21 cellular contexts compared by ENCODE assay signal in genomic region chr13:30776661-30777060, GRCh38. TPM values are rescaled to one million over a fixed set of nuclear protein-coding genes. Genes with fewer than 3 reads are reported as not detected.
DNase-seq lines count a peak whose midpoint lies in the region; ATAC-seq, FAIRE-seq and TF ChIP-seq lines count a peak whose summit lies in the region.
"Had no signal": no experiment of that assay in that cellular context is flagged by ENCODE, and none has a peak within 500 bp of the region (broad histone marks: within the 10 kb centered on the region; RNA-seq: fewer than 3 reads in every experiment).

No MANE protein-coding gene starts in this region.

- no peak overlapping the region for H3K4me2 ChIP-seq in trophoblast cell (ENCODE audit: low read length)
- H3K4me2 ChIP-seq: A549 had no signal

- POLR2A ChIA-PET in activated CD8-positive, alpha-beta T cell treated with anti-CD3 and anti-CD28 coated beads, Interleukin-2, amount 10 ng/mL, durations not matched to agents 7 days and 5 days (lab: Charles Lee): no interaction called here

- H2BK12ac ChIP-seq in trophoblast cell (ENCODE audit: low read length): no peak overlapping the region

- H3K4me1 Mint-ChIP-seq in T-helper 17 cell (peaks cover 23% of the 10 kb centered on the region), endothelial cell (ENCODE audit: unreplicated experiment) (peaks cover 9% of the 10 kb centered on the region)
- H3K4me1 Mint-ChIP-seq in activated CD8-positive, alpha-beta T cell treated with anti-CD3 and anti-CD28 coated beads, Interleukin-2, amount 10 ng/mL, durations not matched to agents 7 days and 5 days (ENCODE audit: low read depth): peaks cover 26% of the 10 kb centered on the region

- no peak overlapping the region for H4K12ac ChIP-seq in trophoblast cell (ENCODE audit: low read depth, low read length)

- H3K79me2 ChIP-seq in trophoblast cell (ENCODE audit: control insufficient read depth, insufficient read depth, low read length, poor library complexity): no peaks in the 10 kb centered on the region

- no peak overlapping the region for H3K4me3 ChIP-seq in trophoblast cell (ENCODE audit: low read depth, low read length)
- H3K4me3 ChIP-seq: A549, HAP-1 had no signal

- H3K27me3 Mint-ChIP-seq in T-helper 17 cell: no peaks in the 10 kb centered on the region
- H3K27me3 Mint-ChIP-seq in endothelial cell (ENCODE audit: unreplicated experiment): peaks cover 9% of the 10 kb centered on the region
- peaks cover 13% of the 10 kb centered on the region for H3K27me3 Mint-ChIP-seq in activated CD8-positive, alpha-beta T cell treated with anti-CD3 and anti-CD28 coated beads, Interleukin-2, amount 10 ng/mL, durations not matched to agents 7 days and 5 days (ENCODE audit: low read depth)

- H3K23ac ChIP-seq in trophoblast cell (ENCODE audit: low read length): no peak overlapping the region

- CTCF ChIA-PET in activated CD8-positive, alpha-beta T cell treated with anti-CD3 and anti-CD28 coated beads, Interleukin-2, amount 10 ng/mL, durations not matched to agents 7 days and 5 days (lab: Charles Lee): no interaction called here

- no peak overlapping the region for H3K18ac ChIP-seq in trophoblast cell (ENCODE audit: low read length)

- H3K14ac ChIP-seq in trophoblast cell (ENCODE audit: low read length): no peak overlapping the region

- H2BK120ac ChIP-seq in trophoblast cell (ENCODE audit: insufficient read depth, low read length, poor library complexity): no peak overlapping the region

- no peak overlapping the region for H3K9ac ChIP-seq in trophoblast cell (ENCODE audit: low read length)

- TF ChIP-seq POLR2A in GM12891 (IDR thresholded peaks at IDR 0.05; ENCODE audit: low read depth, low read length): no peak

- H3K36me3 Mint-ChIP-seq in T-helper 17 cell (ENCODE audit: low read depth) (peaks cover 2% of the 10 kb centered on the region), endothelial cell (ENCODE audit: low read depth, unreplicated experiment) (no peaks in the 10 kb centered on the region)
- H3K36me3 Mint-ChIP-seq in activated CD8-positive, alpha-beta T cell treated with anti-CD3 and anti-CD28 coated beads, Interleukin-2, amount 10 ng/mL, durations not matched to agents 7 days and 5 days (ENCODE audit: low read depth): peaks cover 24% of the 10 kb centered on the region

- H3K36me3 ChIP-seq in trophoblast cell (ENCODE audit: control insufficient read depth in 1 of 2, insufficient read depth in 2 of 2, low read length in 2 of 2): no peaks in the 10 kb centered on the region
- H3K36me3 ChIP-seq: HAP-1 had no signal

- no peak overlapping the region for H3K27ac ChIP-seq in trophoblast cell (ENCODE audit: low read depth, low read length)
- H3K27ac ChIP-seq: A549, C4-2B had no signal

- H2AK5ac ChIP-seq in trophoblast cell (ENCODE audit: low read length): no peak overlapping the region

- H3K27ac Mint-ChIP-seq in T-helper 17 cell (peak overlapping the region; percentile 68), endothelial cell (ENCODE audit: unreplicated experiment) (no peak overlapping the region)
- no peak overlapping the region for H3K27ac Mint-ChIP-seq in activated CD8-positive, alpha-beta T cell treated with anti-CD3 and anti-CD28 coated beads, Interleukin-2, amount 10 ng/mL, durations not matched to agents 7 days and 5 days

- ATAC-seq in T-helper 17 cell: no peak
- no peak for ATAC-seq in HG03565 (IDR thresholded peaks at IDR 0.05; ENCODE audit: unreplicated experiment)
- ATAC-seq in activated CD8-positive, alpha-beta T cell treated with anti-CD3 and anti-CD28 coated beads, Interleukin-2, amount 10 ng/mL, durations not matched to agents 7 days and 5 days: no peak
- ATAC-seq: A549, SK-N-SH treated with all-trans-retinoic acid at 6 μM for 48 hours had no signal

- no peaks in the 10 kb centered on the region for H3K79me1 ChIP-seq in trophoblast cell (ENCODE audit: low read length)

- H3K4ac ChIP-seq in trophoblast cell (ENCODE audit: low read depth, low read length): no peak overlapping the region

- H2AFZ ChIP-seq in trophoblast cell (ENCODE audit: insufficient read depth, low read length, poor library complexity): no peak overlapping the region

- peaks cover 2% of the 10 kb centered on the region for H3K27me3 ChIP-seq in trophoblast cell (ENCODE audit: insufficient read depth, low read length)

- DNase-seq in GM12891 (ENCODE audit: insufficient read length, low spot score) (no peak), MV-4-11 (lab: John Stamatoyannopoulos, UW) (peak; percentile 17), T-helper 17 cell (no peak), trophoblast cell (peak; percentile 71 to 91), endothelial cell (ENCODE audit: low spot score) (no peak)
- DNase-seq in activated CD8-positive, alpha-beta T cell treated with anti-CD3 and anti-CD28 coated beads, Interleukin-2, amount 10 ng/mL, durations not matched to agents 7 days and 5 days: no peak
- DNase-seq in activated CD4-positive, alpha-beta T cell treated with anti-CD3 and anti-CD28 coated beads for 48 hours: no peak
- DNase-seq: DMS 273 treated with DMSO at 0.1 percent for 48 hours, GDM1, KG1, NCI-H1436, NCI-H2081, NCI-H510A, NCI-H82, SHP77 treated with DMSO at 0.1 percent for 48 hours, T-helper 1 cell had no signal

- WGBS in trophoblast cell (ENCODE audit: extremely low coverage, insufficient coverage, insufficient read length): no CpG with 5 or more reads among the region's 2 CpGs

- H3K9me3 ChIP-seq in T-helper 17 cell (ENCODE audit: control insufficient read depth, low read length, poor library complexity, severe bottlenecking): no peaks in the 10 kb centered on the region
- H3K9me3 ChIP-seq in trophoblast cell (ENCODE audit: insufficient read depth, low read depth, low read length): no peaks in the 10 kb centered on the region
- H3K9me3 ChIP-seq: A549, HAP-1 had no signal

- H3K9me3 Mint-ChIP-seq in endothelial cell (ENCODE audit: unreplicated experiment): no peaks in the 10 kb centered on the region
- H3K9me3 Mint-ChIP-seq in activated CD8-positive, alpha-beta T cell treated with anti-CD3 and anti-CD28 coated beads, Interleukin-2, amount 10 ng/mL, durations not matched to agents 7 days and 5 days (ENCODE audit: insufficient read depth): no peaks in the 10 kb centered on the region

- peak; percentile 9 for FAIRE-seq in GM12891 (lab: Jason Lieb, UNC)
- FAIRE-seq: A549 had no signal

- no peak for TF ChIP-seq CTCF in endothelial cell (IDR thresholded peaks at IDR 0.05; ENCODE audit: unreplicated experiment)

- H2BK5ac ChIP-seq in trophoblast cell (ENCODE audit: low read depth, low read length, poor library complexity): no peak overlapping the region

- H4K91ac ChIP-seq in trophoblast cell (ENCODE audit: low read depth, low read length): no peak overlapping the region

- H3K4me1 ChIP-seq in trophoblast cell (ENCODE audit: control insufficient read depth in 1 of 2, insufficient read depth in 2 of 2, low read length in 2 of 2): no peaks in the 10 kb centered on the region
- H3K4me1 ChIP-seq: A549 had no signal

- H3K4me3 Mint-ChIP-seq in T-helper 17 cell: no peak overlapping the region
- no peak overlapping the region for H3K4me3 Mint-ChIP-seq in endothelial cell (ENCODE audit: unreplicated experiment)
- H3K4me3 Mint-ChIP-seq in activated CD8-positive, alpha-beta T cell treated with anti-CD3 and anti-CD28 coated beads, Interleukin-2, amount 10 ng/mL, durations not matched to agents 7 days and 5 days: no peak overlapping the region

- no peak overlapping the region for H4K8ac ChIP-seq in trophoblast cell (ENCODE audit: low read depth, low read length)

TF ChIP-seq in GM12891, 5 proteins besides CTCF, POLR2A, EP300 and RAD21:
- TF ChIP-seq SPI1 (IDR thresholded peaks at IDR 0.05; ENCODE audit: low read depth, low read length) (peak; percentile 82), POLR2AphosphoS5 (IDR thresholded peaks at IDR 0.05; ENCODE audit: low read depth, low read length) (no peak), POU2F2 (IDR thresholded peaks at IDR 0.05; ENCODE audit: low read depth, low read length) (no peak)
TF ChIP-seq in GM12891: peak in this region for 1.

RNA-seq across cellular contexts. Expression of gene ALOX5AP, which starts 41.3 kb away (rescaled TPM):
- polyA plus RNA-seq in GM12891 (2012; ENCODE audit: low read depth, missing spikeins): 52.0 TPM
- total RNA-seq in T-helper 17 cell: 10 to 100 TPM; 58.4 to 68.4 TPM
- 3.3 and 3.5 TPM in 2 replicates for polyA plus RNA-seq in trophoblast cell (2013)
- total RNA-seq in endothelial cell (ENCODE audit: unreplicated experiment): 1.9 TPM
- total RNA-seq in activated CD8-positive, alpha-beta T cell treated with anti-CD3 and anti-CD28 coated beads, Interleukin-2, amount 10 ng/mL, durations not matched to agents 7 days and 5 days: 10 to 100 TPM; 71.0 to 75.4 TPM

Comparison
In these comparisons a context has a peak if more than half of its experiments do, and no peak if none do; other contexts are left out.
1. DNase-seq: peak in MV-4-11 (single experiment) and trophoblast cell (2 of 2); none in GM12891 (single experiment), T-helper 17 cell (0 of 3), endothelial cell (single experiment), activated CD8-positive, alpha-beta T cell treated with anti-CD3 and anti-CD28 coated beads, Interleukin-2, amount 10 ng/mL, durations not matched to agents 7 days and 5 days (single experiment) and activated CD4-positive, alpha-beta T cell treated with anti-CD3 and anti-CD28 coated beads for 48 hours (single experiment).
2. RNA of gene ALOX5AP, which starts 41.3 kb away (total RNA-seq): 71.0 to 75.4 TPM in activated CD8-positive, alpha-beta T cell treated with anti-CD3 and anti-CD28 coated beads, Interleukin-2, amount 10 ng/mL, durations not matched to agents 7 days and 5 days and 58.4 to 68.4 TPM in T-helper 17 cell; 1.9 TPM in endothelial cell (single experiment); every median in the first group is over 10 times any median in the second.